11 cellular contexts compared by ENCODE assay signal in the genomic region with DNA sequence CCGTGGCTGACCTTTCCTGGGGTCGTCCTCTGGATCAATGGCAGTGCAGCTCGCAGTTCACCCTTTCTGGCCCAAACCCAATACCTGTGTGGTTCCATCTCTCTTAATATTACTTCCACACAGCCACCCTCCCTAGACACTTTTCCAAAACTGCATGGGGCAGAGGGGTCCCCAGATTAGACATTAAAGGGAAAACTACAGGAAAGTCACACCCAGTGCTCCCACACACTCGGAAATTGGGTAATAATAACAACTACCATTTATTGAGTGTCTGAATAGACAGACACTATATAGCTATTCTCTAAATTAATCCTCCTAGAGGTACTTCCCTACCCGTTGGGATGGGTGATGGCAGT. TPM values are rescaled to one million over a fixed set of nuclear protein-coding genes. Genes with fewer than 3 reads are reported as not detected.
DNase-seq lines count a peak whose midpoint lies in the region; ATAC-seq, FAIRE-seq and TF ChIP-seq lines count a peak whose summit lies in the region.
"Had no signal": no experiment of that assay in that cellular context is flagged by ENCODE, and none has a peak within 500 bp of the region (broad histone marks: within the 10 kb centered on the region; RNA-seq: fewer than 3 reads in every experiment).

No MANE protein-coding gene starts in this region.

- no peaks in the 10 kb centered on the region for H3K9me3 ChIP-seq in HepG2 (ENCODE audit: low read length)
- H3K9me3 ChIP-seq in right lobe of liver, result no peaks in the 10 kb centered on the region
- no peaks in the 10 kb centered on the region for H3K9me3 ChIP-seq in aorta (ENCODE audit: control insufficient read depth, low read length)
- H3K9me3 ChIP-seq: adrenal gland, BE2C, esophagus squamous epithelium had no signal

- POLR2A ChIA-PET in HepG2 (lab: Yijun Ruan, JAX), result interaction anchor here (0.5 to 13.4 kb wide), 7 partner anchors 9 to 909 kb away, joined by 3 to 265 read pairs (median 4); partner anchors contain the start of genes RNU4-1, RNU4-2, RPLP0 and SIRT4
- POLR2A ChIA-PET in activated CD8-positive, alpha-beta T cell treated with anti-CD3 and anti-CD28 coated beads, Interleukin-2, amount 10 ng/mL, durations not matched to agents 7 days and 5 days (lab: Charles Lee), result interaction anchor here (0.9 to 11.8 kb wide), 7 partner anchors 14 to 66 kb away, joined by 3 to 224 read pairs (median 11); partner anchors contain the start of genes RNU4-1, RNU4-2 and RPLP0

- H3K36me3 Mint-ChIP-seq in activated CD8-positive, alpha-beta T cell treated with anti-CD3 and anti-CD28 coated beads, Interleukin-2, amount 10 ng/mL, durations not matched to agents 7 days and 5 days (ENCODE audit: low read depth), result peaks cover 28% of the 10 kb centered on the region
- H3K36me3 Mint-ChIP-seq in mesothelial cell of epicardium, result no peaks in the 10 kb centered on the region

- intact Hi-C loops in HepG2 (cut with micrococcal nuclease; ENCODE audit: unreplicated experiment) (no loop called here), right lobe of liver (cut with DNase I) (loop anchor here in 1 of 2 donors (5.0 kb wide), 1 partner anchor 39 kb away; no protein-coding TSS in a partner anchor), aorta (cut with DNase I) (no loop called here)

- in situ Hi-C loops in HepG2 (cut with HindIII; ENCODE audit: extremely low pct_ligation_motif_present, low pct_unique_long_range_greater_than_20kb), result loop anchor here (5.0 to 10.0 kb wide), 2 partner anchors 34 to 51 kb away; no protein-coding TSS in a partner anchor

- no peaks in the 10 kb centered on the region for H3K27me3 ChIP-seq in HepG2 (ENCODE audit: control insufficient read depth in 1 of 2, insufficient read depth in 2 of 2, low read length in 2 of 2)
- no peaks in the 10 kb centered on the region for H3K27me3 ChIP-seq in right lobe of liver
- no peaks in the 10 kb centered on the region for H3K27me3 ChIP-seq in aorta (ENCODE audit: control insufficient read depth in 1 of 2, insufficient read depth in 2 of 2, low read length in 1 of 2)
- H3K27me3 ChIP-seq: adrenal gland, BE2C, esophagus squamous epithelium had no signal

- no peak for TF ChIP-seq POLR2A in HepG2 (IDR thresholded peaks at IDR 0.05; ENCODE audit: insufficient read depth in 1 of 2, low read depth in 2 of 2, low read length in 2 of 2)
- TF ChIP-seq POLR2A in right lobe of liver (IDR thresholded peaks at IDR 0.05), result no peak

- FAIRE-seq in HepG2 (lab: Jason Lieb, UNC), result no peak

- H3K9ac ChIP-seq in HepG2 (ENCODE audit: insufficient read depth, low read depth, low read length), result no peak overlapping the region

- H3K27me3 Mint-ChIP-seq in activated CD8-positive, alpha-beta T cell treated with anti-CD3 and anti-CD28 coated beads, Interleukin-2, amount 10 ng/mL, durations not matched to agents 7 days and 5 days (ENCODE audit: low read depth), result no peaks in the 10 kb centered on the region
- no peaks in the 10 kb centered on the region for H3K27me3 Mint-ChIP-seq in mesothelial cell of epicardium (ENCODE audit: low read depth)

- CTCF ChIA-PET in HepG2 (lab: Yijun Ruan, JAX; ENCODE audit: low intra/inter-chr PET ratio, low total read pairs), result interaction anchor here (1.9 to 4.0 kb wide), 2 partner anchors 31 to 37 kb away, joined by 20 to 51 read pairs; no protein-coding TSS in a partner anchor
- CTCF ChIA-PET in activated CD8-positive, alpha-beta T cell treated with anti-CD3 and anti-CD28 coated beads, Interleukin-2, amount 10 ng/mL, durations not matched to agents 7 days and 5 days (lab: Charles Lee), result interaction anchor here (0.9 to 24.5 kb wide), 16 partner anchors 8 to 93 kb away, joined by 3 to 922 read pairs (median 7); partner anchors contain the start of genes RNU4-1 and RPLP0

- peak overlapping the region; percentile 31 for H2AFZ ChIP-seq in HepG2 (ENCODE audit: low read length)

- peaks cover 34% of the 10 kb centered on the region for H3K79me2 ChIP-seq in HepG2 (ENCODE audit: insufficient read depth, low read length)

- no peak for TF ChIP-seq RAD21 in HepG2 (CRISPR knock-in tag; IDR thresholded peaks at IDR 0.05)

- H3K9me3 Mint-ChIP-seq in activated CD8-positive, alpha-beta T cell treated with anti-CD3 and anti-CD28 coated beads, Interleukin-2, amount 10 ng/mL, durations not matched to agents 7 days and 5 days (ENCODE audit: insufficient read depth), result no peaks in the 10 kb centered on the region
- H3K9me3 Mint-ChIP-seq in mesothelial cell of epicardium, result no peaks in the 10 kb centered on the region

- peak overlapping the region; percentile 72 for H3K4me3 Mint-ChIP-seq in activated CD8-positive, alpha-beta T cell treated with anti-CD3 and anti-CD28 coated beads, Interleukin-2, amount 10 ng/mL, durations not matched to agents 7 days and 5 days
- H3K4me3 Mint-ChIP-seq in mesothelial cell of epicardium, result peak overlapping the region; percentile 84

- H3K27ac ChIP-seq in HepG2 (ENCODE audit: extremely low read length, insufficient read depth, low read length) (no peak overlapping the region), right lobe of liver (no peak overlapping the region), aorta (ENCODE audit: low read depth in 1 of 2, low read length in 2 of 2) (no peak overlapping the region)

- 0% methylated on average over 5 of the region's 5 CpGs for WGBS in HepG2 (ENCODE audit: low lambda C conversion rate)
- WGBS in right lobe of liver (ENCODE audit: insufficient coverage, low coverage, low lambda C conversion rate, missing lambda C conversion rate), result 4% methylated on average over 4 of the region's 5 CpGs
- 21 to 23% methylated on average over 5 of the region's 5 CpGs for WGBS in aorta, 2 donors

- H3K36me3 ChIP-seq in HepG2 (replicated peaks in 1 of 2; ENCODE audit: control insufficient read depth in 1 of 2, insufficient read depth in 2 of 2, low read length in 2 of 2) (no peaks in the 10 kb centered on the region; a peak in 2 of 5 replicates), right lobe of liver (no peaks in the 10 kb centered on the region), aorta (ENCODE audit: control insufficient read depth in 1 of 2, insufficient read depth in 2 of 2, low read length in 1 of 2) (no peaks in the 10 kb centered on the region)
- H3K36me3 ChIP-seq: adrenal gland, BE2C, esophagus squamous epithelium had no signal

- TF ChIP-seq EP300 in HepG2 (IDR thresholded peaks at IDR 0.05; ENCODE audit: low read depth in 2 of 2, low read length in 2 of 2) (no peak), HepG2 (CRISPR knock-in tag; IDR thresholded peaks at IDR 0.05; ENCODE audit: borderline replicate concordance) (no peak)

- BruUV-seq in HepG2 (replicated peaks; lab: Mats Ljungman, UMichigan), result no TSS peak

- peaks cover 42% of the 10 kb centered on the region for H3K4me1 Mint-ChIP-seq in activated CD8-positive, alpha-beta T cell treated with anti-CD3 and anti-CD28 coated beads, Interleukin-2, amount 10 ng/mL, durations not matched to agents 7 days and 5 days (ENCODE audit: low read depth)
- H3K4me1 Mint-ChIP-seq in mesothelial cell of epicardium, result peaks cover 36% of the 10 kb centered on the region

- TF ChIP-seq CTCF in HepG2 (CRISPR knock-in tag; IDR thresholded peaks at IDR 0.05), result no peak
- TF ChIP-seq CTCF in right lobe of liver (IDR thresholded peaks at IDR 0.05), result no peak
- TF ChIP-seq CTCF in mesothelial cell of epicardium (IDR thresholded peaks at IDR 0.05; ENCODE audit: unreplicated experiment), result no peak

- H3K4me1 ChIP-seq in HepG2 (ENCODE audit: insufficient read depth, low read length), result peaks cover 65% of the 10 kb centered on the region
- peaks cover 0 to 26% (median 6%) of the 10 kb centered on the region in 4 donors for H3K4me1 ChIP-seq in right lobe of liver
- H3K4me1 ChIP-seq in aorta (ENCODE audit: control insufficient read depth in 1 of 2, insufficient read depth in 2 of 2, low read length in 2 of 2), result peaks cover 3 to 4% of the 10 kb centered on the region in 2 donors

- DNase-seq in HepG2 (ENCODE audit: low spot score), result no peak
- DNase-seq in right lobe of liver, result no peak
- DNase-seq in activated CD8-positive, alpha-beta T cell treated with anti-CD3 and anti-CD28 coated beads, Interleukin-2, amount 10 ng/mL, durations not matched to agents 7 days and 5 days, result no peak
- DNase-seq in mesothelial cell of epicardium (ENCODE audit: low spot score in 2 of 2, unreplicated experiment in 2 of 2), result no peak
- DNase-seq in aorta, result no peak
- no peak for DNase-seq in stimulated activated CD4-positive, alpha-beta T cell treated with anti-CD3 and anti-CD28 coated beads, Interleukin-4, amount 100 ng/mL, for 24 hours
- DNase-seq in NCI-H526 (lab: John Stamatoyannopoulos, UW), result no peak

- peaks cover 3% of the 10 kb centered on the region; the same call in 1 of the 2 replicates for H4K20me1 ChIP-seq in HepG2 (ENCODE audit: insufficient read depth, low read length)

- peak overlapping the region; percentile 60 for H3K27ac Mint-ChIP-seq in activated CD8-positive, alpha-beta T cell treated with anti-CD3 and anti-CD28 coated beads, Interleukin-2, amount 10 ng/mL, durations not matched to agents 7 days and 5 days
- H3K27ac Mint-ChIP-seq in mesothelial cell of epicardium, result peak overlapping the region; percentile 71

- ATAC-seq in HepG2 (no peak), right lobe of liver (no peak), aorta (ENCODE audit: low FRiP score) (no peak), HG02852 (IDR thresholded peaks at IDR 0.05; ENCODE audit: unreplicated experiment) (no peak)
- no peak for ATAC-seq in activated CD8-positive, alpha-beta T cell treated with anti-CD3 and anti-CD28 coated beads, Interleukin-2, amount 10 ng/mL, durations not matched to agents 7 days and 5 days

- peak overlapping the region; percentile 83 for H3K4me2 ChIP-seq in HepG2 (ENCODE audit: low read depth, low read length)

- H3K4me3 ChIP-seq in HepG2 (replicated peaks in 1 of 3; ENCODE audit: insufficient read depth in 1 of 3, low read depth in 2 of 3, low read length in 3 of 3), result peak overlapping the region in 1 of 3 experiments; percentile 62; a peak in 1 of 6 replicates
- H3K4me3 ChIP-seq in right lobe of liver, result no peak overlapping the region
- no peak overlapping the region for H3K4me3 ChIP-seq in aorta (ENCODE audit: low read length in 2 of 2)

RNA-seq across cellular contexts. Expression of gene PXN, which starts 0.6 kb away (rescaled TPM):
- total RNA-seq in HepG2 (2016; rRNA removed; fragmentation: Illumina TruSeq; extraction: Trizol) (13.6 and 14.2 TPM in 2 replicates), right lobe of liver (10 to 100 TPM; 15.1 to 32.6 (median 24.1) TPM), mesothelial cell of epicardium (113 to 123 TPM (median 117 TPM) in 3 replicates), aorta (100 to 1,000 TPM; 111 to 138 TPM)
- 2.8 and 2.9 TPM in 2 replicates for total RNA-seq in HepG2 (2016; cell fraction: cytosol; rRNA removed; fragmentation: Illumina TruSeq; extraction: Trizol; ENCODE audit: low read depth)
- 10.2 and 11.3 TPM in 2 replicates for total RNA-seq in HepG2 (2016; cell fraction: insoluble cytoplasmic fraction; rRNA removed; fragmentation: Illumina TruSeq; extraction: Trizol)
- 10.5 and 13.4 TPM in 2 replicates for total RNA-seq in HepG2 (2016; cell fraction: membrane; rRNA removed; fragmentation: Illumina TruSeq; extraction: Trizol)
- 10.6 and 14.0 TPM in 2 replicates for total RNA-seq in HepG2 (2016; cell fraction: nucleus; rRNA removed; fragmentation: Illumina TruSeq; extraction: Trizol)
- polyA plus RNA-seq in HepG2 (2011; rRNA removed) (13.9 and 14.2 TPM in 2 replicates), aorta (10 to 100 TPM; 31.3 to 79.9 TPM)
- 5.8 and 6.3 TPM in 2 replicates for polyA plus RNA-seq in HepG2 (2011; cell fraction: cytosol; rRNA removed)
- polyA plus RNA-seq in HepG2 (2011; cell fraction: nucleus; rRNA removed), result 34.5 and 43.7 TPM in 2 replicates
- 18.0 and 21.4 TPM in 2 replicates for polyA plus RNA-seq in HepG2 (2012)
- polyA plus RNA-seq in HepG2 (2016; cell fraction: cytosol; fragmentation: Illumina TruSeq; extraction: Trizol; ENCODE audit: low read depth), result 3.3 and 3.4 TPM in 2 replicates
- polyA plus RNA-seq in HepG2 (2016; cell fraction: insoluble cytoplasmic fraction; fragmentation: Illumina TruSeq; extraction: Trizol; ENCODE audit: low read depth), result 20.0 and 28.0 TPM in 2 replicates
- 14.1 and 14.2 TPM in 2 replicates for polyA plus RNA-seq in HepG2 (2016; cell fraction: membrane; fragmentation: Illumina TruSeq; extraction: Trizol; ENCODE audit: low read depth)
- 43.9 and 49.3 TPM in 2 replicates for polyA plus RNA-seq in HepG2 (2016; cell fraction: nucleus; fragmentation: Illumina TruSeq; extraction: Trizol; ENCODE audit: insufficient read depth, low read depth)
- 26.4 and 40.4 TPM in 2 replicates for polyA minus RNA-seq in HepG2 (2011; rRNA and poly(A)+ RNA removed; ENCODE audit: low replicate concordance)
- polyA minus RNA-seq in HepG2 (2011; cell fraction: cytosol; rRNA and poly(A)+ RNA removed), result 6.4 and 8.2 TPM in 2 replicates
- 10.3 and 10.7 TPM in 2 replicates for polyA minus RNA-seq in HepG2 (2011; cell fraction: nucleus; rRNA and poly(A)+ RNA removed)
- 100 to 1,000 TPM; 123 to 127 TPM for total RNA-seq in activated CD8-positive, alpha-beta T cell treated with anti-CD3 and anti-CD28 coated beads, Interleukin-2, amount 10 ng/mL, durations not matched to agents 7 days and 5 days

RNA-seq across cellular contexts. Expression of gene RNU4-2, which starts 25.5 kb away (rescaled TPM):
- total RNA-seq in HepG2 (2016; rRNA removed; fragmentation: Illumina TruSeq; extraction: Trizol) (1,104 and 11,327 TPM in 2 replicates), right lobe of liver (1,000 to 10,000 TPM in 4 of 6 experiments, under 1 TPM in 2; under 0.01 to 8,070 (median 3,211) TPM), mesothelial cell of epicardium (9,118 to 10,048 TPM (median 9,930 TPM) in 3 replicates), aorta (over 10,000 TPM; 15,052 to 24,410 TPM)
- total RNA-seq in HepG2 (2016; cell fraction: cytosol; rRNA removed; fragmentation: Illumina TruSeq; extraction: Trizol; ENCODE audit: low read depth), result 75,622 and 87,357 TPM in 2 replicates
- 1,281 and 10,696 TPM in 2 replicates for total RNA-seq in HepG2 (2016; cell fraction: insoluble cytoplasmic fraction; rRNA removed; fragmentation: Illumina TruSeq; extraction: Trizol)
- total RNA-seq in HepG2 (2016; cell fraction: membrane; rRNA removed; fragmentation: Illumina TruSeq; extraction: Trizol), result 7,098 and 8,950 TPM in 2 replicates
- 36,023 and 40,311 TPM in 2 replicates for total RNA-seq in HepG2 (2016; cell fraction: nucleus; rRNA removed; fragmentation: Illumina TruSeq; extraction: Trizol)
- polyA plus RNA-seq in HepG2 (2011; rRNA removed) (under 0.01 TPM in 2 replicates), aorta (not detected)
- polyA plus RNA-seq in HepG2 (2011; cell fraction: cytosol; rRNA removed), result under 0.01 TPM in 2 replicates
- polyA plus RNA-seq in HepG2 (2011; cell fraction: nucleus; rRNA removed), result under 0.01 TPM in 2 replicates
- polyA plus RNA-seq in HepG2 (2012), result 161 and 363 TPM in 2 replicates
- polyA plus RNA-seq in HepG2 (2016; cell fraction: cytosol; fragmentation: Illumina TruSeq; extraction: Trizol; ENCODE audit: low read depth), result 126 TPM in 1 of 2 replicates, not detected in the other
- polyA plus RNA-seq in HepG2 (2016; cell fraction: insoluble cytoplasmic fraction; fragmentation: Illumina TruSeq; extraction: Trizol; ENCODE audit: low read depth), result not detected in 2 replicates
- polyA plus RNA-seq in HepG2 (2016; cell fraction: membrane; fragmentation: Illumina TruSeq; extraction: Trizol; ENCODE audit: low read depth), result not detected in 2 replicates
- polyA plus RNA-seq in HepG2 (2016; cell fraction: nucleus; fragmentation: Illumina TruSeq; extraction: Trizol; ENCODE audit: insufficient read depth, low read depth), result 46.8 TPM in 1 of 2 replicates, not detected in the other
- polyA minus RNA-seq in HepG2 (2011; rRNA and poly(A)+ RNA removed; ENCODE audit: low replicate concordance), result under 0.01 TPM in 2 replicates
- 35,022 and 47,630 TPM in 2 replicates for polyA minus RNA-seq in HepG2 (2011; cell fraction: cytosol; rRNA and poly(A)+ RNA removed)
- polyA minus RNA-seq in HepG2 (2011; cell fraction: nucleus; rRNA and poly(A)+ RNA removed), result under 0.01 TPM in 2 replicates
- total RNA-seq in activated CD8-positive, alpha-beta T cell treated with anti-CD3 and anti-CD28 coated beads, Interleukin-2, amount 10 ng/mL, durations not matched to agents 7 days and 5 days, result 1,000 to 10,000 TPM; 1,982 to 3,332 TPM
- polyA plus RNA-seq: adrenal gland had no signal

RNA-seq across cellular contexts. Expression of gene RNU4-1, which starts 26.9 kb away (rescaled TPM):
- total RNA-seq in HepG2 (2016; rRNA removed; fragmentation: Illumina TruSeq; extraction: Trizol) (623 and 7,407 TPM in 2 replicates), right lobe of liver (1,000 to 10,000 TPM in 4 of 6 experiments, under 1 TPM in 1, not detected in 1; under 0.01 to 2,710 (median 2,128) TPM), mesothelial cell of epicardium (5,196 to 5,477 TPM (median 5,368 TPM) in 3 replicates), aorta (1,000 to 10,000 TPM; 1,718 to 2,225 TPM)
- total RNA-seq in HepG2 (2016; cell fraction: cytosol; rRNA removed; fragmentation: Illumina TruSeq; extraction: Trizol; ENCODE audit: low read depth), result 43,967 and 49,615 TPM in 2 replicates
- 747 and 6,785 TPM in 2 replicates for total RNA-seq in HepG2 (2016; cell fraction: insoluble cytoplasmic fraction; rRNA removed; fragmentation: Illumina TruSeq; extraction: Trizol)
- total RNA-seq in HepG2 (2016; cell fraction: membrane; rRNA removed; fragmentation: Illumina TruSeq; extraction: Trizol), result 4,501 and 5,797 TPM in 2 replicates
- 25,631 and 27,214 TPM in 2 replicates for total RNA-seq in HepG2 (2016; cell fraction: nucleus; rRNA removed; fragmentation: Illumina TruSeq; extraction: Trizol)
- polyA plus RNA-seq in HepG2 (2011; rRNA removed) (not detected in 2 replicates), aorta (not detected)
- under 0.01 TPM in 2 replicates for polyA plus RNA-seq in HepG2 (2011; cell fraction: cytosol; rRNA removed)
- polyA plus RNA-seq in HepG2 (2011; cell fraction: nucleus; rRNA removed), result under 0.01 TPM in 2 replicates
- 161 and 404 TPM in 2 replicates for polyA plus RNA-seq in HepG2 (2012)
- polyA plus RNA-seq in HepG2 (2016; cell fraction: cytosol; fragmentation: Illumina TruSeq; extraction: Trizol; ENCODE audit: low read depth), result 58.8 TPM in 1 of 2 replicates, not detected in the other
- polyA plus RNA-seq in HepG2 (2016; cell fraction: insoluble cytoplasmic fraction; fragmentation: Illumina TruSeq; extraction: Trizol; ENCODE audit: low read depth), result not detected in 2 replicates
- polyA plus RNA-seq in HepG2 (2016; cell fraction: membrane; fragmentation: Illumina TruSeq; extraction: Trizol; ENCODE audit: low read depth), result not detected in 2 replicates
- 62.4 TPM in 1 of 2 replicates, not detected in the other for polyA plus RNA-seq in HepG2 (2016; cell fraction: nucleus; fragmentation: Illumina TruSeq; extraction: Trizol; ENCODE audit: insufficient read depth, low read depth)
- polyA minus RNA-seq in HepG2 (2011; rRNA and poly(A)+ RNA removed; ENCODE audit: low replicate concordance), result under 0.01 TPM in 2 replicates
- 32,519 and 40,246 TPM in 2 replicates for polyA minus RNA-seq in HepG2 (2011; cell fraction: cytosol; rRNA and poly(A)+ RNA removed)
- under 0.01 TPM in 2 replicates for polyA minus RNA-seq in HepG2 (2011; cell fraction: nucleus; rRNA and poly(A)+ RNA removed)
- 1,000 to 10,000 TPM; 1,409 to 2,335 TPM for total RNA-seq in activated CD8-positive, alpha-beta T cell treated with anti-CD3 and anti-CD28 coated beads, Interleukin-2, amount 10 ng/mL, durations not matched to agents 7 days and 5 days
- polyA plus RNA-seq: adrenal gland had no signal

RNA-seq across cellular contexts. Expression of gene SIRT4, which starts 36.0 kb away (rescaled TPM):
- 3.4 and 7.0 TPM in 2 replicates for total RNA-seq in HepG2 (2016; rRNA removed; fragmentation: Illumina TruSeq; extraction: Trizol)
- total RNA-seq in HepG2 (2016; cell fraction: cytosol; rRNA removed; fragmentation: Illumina TruSeq; extraction: Trizol; ENCODE audit: low read depth), result 1.7 and 1.8 TPM in 2 replicates
- total RNA-seq in HepG2 (2016; cell fraction: insoluble cytoplasmic fraction; rRNA removed; fragmentation: Illumina TruSeq; extraction: Trizol), result 3.3 and 4.9 TPM in 2 replicates
- total RNA-seq in HepG2 (2016; cell fraction: membrane; rRNA removed; fragmentation: Illumina TruSeq; extraction: Trizol), result 1.4 and 1.9 TPM in 2 replicates
- total RNA-seq in HepG2 (2016; cell fraction: nucleus; rRNA removed; fragmentation: Illumina TruSeq; extraction: Trizol), result 1.8 and 2.1 TPM in 2 replicates
- polyA plus RNA-seq in HepG2 (2011; rRNA removed), result 4.8 and 5.8 TPM in 2 replicates
- polyA plus RNA-seq in HepG2 (2011; cell fraction: cytosol; rRNA removed), result 4.1 and 5.0 TPM in 2 replicates
- polyA plus RNA-seq in HepG2 (2011; cell fraction: nucleus; rRNA removed), result 2.5 and 3.0 TPM in 2 replicates
- 4.1 and 6.6 TPM in 2 replicates for polyA plus RNA-seq in HepG2 (2012)
- polyA plus RNA-seq in HepG2 (2016; cell fraction: cytosol; fragmentation: Illumina TruSeq; extraction: Trizol; ENCODE audit: low read depth), result 0.69 and 0.86 TPM in 2 replicates
- polyA plus RNA-seq in HepG2 (2016; cell fraction: insoluble cytoplasmic fraction; fragmentation: Illumina TruSeq; extraction: Trizol; ENCODE audit: low read depth), result 4.5 and 4.9 TPM in 2 replicates
- 0.82 and 0.95 TPM in 2 replicates for polyA plus RNA-seq in HepG2 (2016; cell fraction: membrane; fragmentation: Illumina TruSeq; extraction: Trizol; ENCODE audit: low read depth)
- 2.4 and 2.7 TPM in 2 replicates for polyA plus RNA-seq in HepG2 (2016; cell fraction: nucleus; fragmentation: Illumina TruSeq; extraction: Trizol; ENCODE audit: insufficient read depth, low read depth)
- polyA minus RNA-seq in HepG2 (2011; rRNA and poly(A)+ RNA removed; ENCODE audit: low replicate concordance), result 0.91 and 4.7 TPM in 2 replicates
- polyA minus RNA-seq in HepG2 (2011; cell fraction: cytosol; rRNA and poly(A)+ RNA removed), result 0.79 and 1.8 TPM in 2 replicates
- 2.3 and 3.9 TPM in 2 replicates for polyA minus RNA-seq in HepG2 (2011; cell fraction: nucleus; rRNA and poly(A)+ RNA removed)
- total RNA-seq in right lobe of liver, result 1 to 10 TPM in 5 of 6 experiments, under 1 TPM in 1; 0.56 to 4.1 (median 3.0) TPM
- total RNA-seq in activated CD8-positive, alpha-beta T cell treated with anti-CD3 and anti-CD28 coated beads, Interleukin-2, amount 10 ng/mL, durations not matched to agents 7 days and 5 days, result 1 to 10 TPM; 1.2 to 1.4 TPM
- total RNA-seq in mesothelial cell of epicardium, result 3.9 to 4.6 TPM (median 4.3 TPM) in 3 replicates
- total RNA-seq in aorta, result 1 to 10 TPM in 1 of 2 donors, under 1 TPM in 1; 0.39 to 1.6 TPM
- 1 to 10 TPM; 1.8 to 2.5 TPM for polyA plus RNA-seq in aorta
